8 cellular contexts compared by ENCODE assay signal in genomic region chr6:33427585-33428218, GRCh38. TPM values are rescaled to one million over a fixed set of nuclear protein-coding genes. Genes with fewer than 3 reads are reported as not detected.
DNase-seq lines count a peak whose midpoint lies in the region; ATAC-seq and TF ChIP-seq lines count a peak whose summit lies in the region.

No MANE protein-coding gene starts in this region.

- H3K36me3 ChIP-seq in duodenal mucosa (ENCODE audit: control insufficient read depth in 1 of 2, insufficient read depth in 2 of 2, low read length in 2 of 2) = no peaks in the 10 kb centered on the region

- TF ChIP-seq CTCF in C4-2B (conservative IDR thresholded peaks at IDR 0.05) = no peak

- H3K4me3 ChIP-seq in duodenal mucosa (ENCODE audit: low read depth in 1 of 2, low read length in 2 of 2) = peak overlapping the region; percentile 66 to 67

- peak overlapping the region; percentile 84 for H3K27ac Mint-ChIP-seq in stimulated activated effector memory CD8-positive, alpha-beta T cell treated with anti-CD3 and anti-CD28 coated beads, Interleukin-12 subunit alpha, Interleukin-12 subunit beta, amount 100 ng/mL, for 72 hours

- H3K9ac ChIP-seq in duodenal mucosa (ENCODE audit: low read depth in 1 of 2, low read length in 2 of 2) = peak overlapping the region in 1 of 2 donors; percentile 69

- ATAC-seq in stimulated activated effector memory CD8-positive, alpha-beta T cell treated with anti-CD3 and anti-CD28 coated beads, Interleukin-12 subunit alpha, Interleukin-12 subunit beta, amount 100 ng/mL, for 72 hours = peak; percentile 2

- peak; percentile 28 for DNase-seq in HT-29 (ENCODE audit: low spot score)
- peak; percentile 70 to 74 for DNase-seq in activated CD4-positive, alpha-beta T cell treated with anti-CD3 and anti-CD28 coated beads for 4 hours
- peak; percentile 52 for DNase-seq in medulla oblongata (ENCODE audit: extremely low spot score)
- DNase-seq in stimulated activated effector memory CD8-positive, alpha-beta T cell treated with anti-CD3 and anti-CD28 coated beads, Interleukin-12 subunit alpha, Interleukin-12 subunit beta, amount 100 ng/mL, for 72 hours (ENCODE audit: low spot score in 2 of 2) = peak in 1 of 2 donors; percentile 72
- DNase-seq in NCI-H2171 treated with DMSO at 0.1 percent for 48 hours (lab: John Stamatoyannopoulos, UW) = no peak
- no peak for DNase-seq in NK-92 treated with Interleukin-12 subunit alpha and Interleukin-12 subunit beta, amount 100 ng/mL, for 24 hours (lab: John Stamatoyannopoulos, UW)

- H3K9me3 Mint-ChIP-seq in stimulated activated effector memory CD8-positive, alpha-beta T cell treated with anti-CD3 and anti-CD28 coated beads, Interleukin-12 subunit alpha, Interleukin-12 subunit beta, amount 100 ng/mL, for 72 hours = no peaks in the 10 kb centered on the region

- no peaks in the 10 kb centered on the region for H3K27me3 ChIP-seq in duodenal mucosa (ENCODE audit: control insufficient read depth in 1 of 2, insufficient read depth in 2 of 2, low read length in 2 of 2)

- peak overlapping the region; percentile 69 for H3K27ac ChIP-seq in C4-2B
- H3K27ac ChIP-seq in duodenal mucosa (ENCODE audit: low read depth, low read length) = no peak overlapping the region

- H3K4me1 Mint-ChIP-seq in stimulated activated effector memory CD8-positive, alpha-beta T cell treated with anti-CD3 and anti-CD28 coated beads, Interleukin-12 subunit alpha, Interleukin-12 subunit beta, amount 100 ng/mL, for 72 hours = peaks cover 92% of the 10 kb centered on the region

- peak overlapping the region; percentile 88 for H3K4me3 Mint-ChIP-seq in stimulated activated effector memory CD8-positive, alpha-beta T cell treated with anti-CD3 and anti-CD28 coated beads, Interleukin-12 subunit alpha, Interleukin-12 subunit beta, amount 100 ng/mL, for 72 hours

- peaks cover 42 to 58% of the 10 kb centered on the region in 2 donors for H3K4me1 ChIP-seq in duodenal mucosa (ENCODE audit: control insufficient read depth in 1 of 2, insufficient read depth in 2 of 2, low read length in 2 of 2)

- peaks cover 47% of the 10 kb centered on the region for H3K36me3 Mint-ChIP-seq in stimulated activated effector memory CD8-positive, alpha-beta T cell treated with anti-CD3 and anti-CD28 coated beads, Interleukin-12 subunit alpha, Interleukin-12 subunit beta, amount 100 ng/mL, for 72 hours

- H3K9me3 ChIP-seq in duodenal mucosa (ENCODE audit: control insufficient read depth in 1 of 2, low read length in 2 of 2) = no peaks in the 10 kb centered on the region

RNA-seq across cellular contexts. Expression of gene SYNGAP1, which starts 7.8 kb away (rescaled TPM):
- 3.3 and 5.2 TPM in 2 replicates for total RNA-seq in HT-29 (2014; rRNA removed; shearing (Covaris generic))

RNA-seq across cellular contexts. Expression of gene CUTA, which starts 9.8 kb away (rescaled TPM):
- 300 and 321 TPM in 2 replicates for total RNA-seq in HT-29 (2014; rRNA removed; shearing (Covaris generic))

RNA-seq across cellular contexts. Expression of gene PHF1, which starts 16.9 kb away (rescaled TPM):
- total RNA-seq in HT-29 (2014; rRNA removed; shearing (Covaris generic)) = 30.8 and 35.5 TPM in 2 replicates

RNA-seq across cellular contexts. Expression of gene ZBTB9, which starts 26.7 kb away (rescaled TPM):
- total RNA-seq in HT-29 (2014; rRNA removed; shearing (Covaris generic)) = 4.7 and 11.2 TPM in 2 replicates

RNA-seq across cellular contexts. Expression of gene KIFC1, which starts 36.1 kb away (rescaled TPM):
- 64.8 and 67.5 TPM in 2 replicates for total RNA-seq in HT-29 (2014; rRNA removed; shearing (Covaris generic))

Comparison
In these comparisons a context has a peak if more than half of its experiments do, and no peak if none do; other contexts are left out.
1. DNase-seq: peak in HT-29 (single experiment), activated CD4-positive, alpha-beta T cell treated with anti-CD3 and anti-CD28 coated beads for 4 hours (2 of 2) and medulla oblongata (single experiment); none in NCI-H2171 treated with DMSO at 0.1 percent for 48 hours (single experiment) and NK-92 treated with Interleukin-12 subunit alpha and Interleukin-12 subunit beta, amount 100 ng/mL, for 24 hours (single experiment).